Comparison of ENCODE assay signal across 8 cellular contexts in genomic region chr17:63826468-63827001, GRCh38. TPM values are rescaled to one million over a fixed set of nuclear protein-coding genes. Genes with fewer than 3 reads are reported as not detected.
A peak's percentile ranks its signal among the peaks of the same experiment; 100 is the strongest.
DNase-seq lines count a peak whose midpoint lies in the region; ATAC-seq, FAIRE-seq and TF ChIP-seq lines count a peak whose summit lies in the region.

No MANE protein-coding gene starts in this region.

- no peak for FAIRE-seq in kidney (lab: Jason Lieb, UNC)

- intact Hi-C loops in kidney (cut with DNase I): no loop called here

- no peak for DNase-seq in Jurkat, Clone E6-1 (ENCODE audit: low read depth, low spot score)
- peak; percentile 67 for DNase-seq in astrocyte of the hippocampus (ENCODE audit: low read depth, low spot score)
- peak; percentile 71 for DNase-seq in kidney
- DNase-seq in activated effector memory CD4-positive, alpha-beta T cell treated with Interleukin-2 at 50 U/mL for 16 hours: no peak
- DNase-seq in NCI-H128 (lab: John Stamatoyannopoulos, UW; ENCODE audit: unreplicated experiment): no peak

- ATAC-seq in GM18907 (IDR thresholded peaks at IDR 0.05; ENCODE audit: unreplicated experiment) (peak; percentile 13), GM18868 (IDR thresholded peaks at IDR 0.05; ENCODE audit: unreplicated experiment) (no peak)

- H3K4me3 ChIP-seq in Jurkat, Clone E6-1 (ENCODE audit: low read length): peak overlapping the region; percentile 99
- H3K4me3 ChIP-seq in kidney (ENCODE audit: low read length in 2 of 2): peak overlapping the region; percentile 95 to 99
- peak overlapping the region; percentile 87 to 98 (median 93) for H3K4me3 ChIP-seq in subcutaneous abdominal adipose tissue (ENCODE audit: low read depth in 1 of 5, low read length in 5 of 5)

- H3K4me1 ChIP-seq in kidney (ENCODE audit: control insufficient read depth in 1 of 2, insufficient read depth in 1 of 2, low read depth in 1 of 2, low read length in 2 of 2) (peaks cover 20 to 26% of the 10 kb centered on the region in 2 donors), subcutaneous abdominal adipose tissue (ENCODE audit: control insufficient read depth in 5 of 5, insufficient read depth in 5 of 5, low read length in 5 of 5) (peaks cover 12 to 31% (median 24%) of the 10 kb centered on the region in 5 donors)

- H3K36me3 ChIP-seq in kidney (ENCODE audit: control insufficient read depth in 1 of 2, insufficient read depth in 2 of 2, low read length in 2 of 2) (peaks cover 54 to 77% of the 10 kb centered on the region in 2 donors), subcutaneous abdominal adipose tissue (ENCODE audit: control insufficient read depth in 5 of 5, insufficient read depth in 5 of 5, low read length in 5 of 5) (peaks cover 10 to 69% (median 67%) of the 10 kb centered on the region in 5 donors)

- TF ChIP-seq CTCF in kidney (IDR thresholded peaks at IDR 0.05; ENCODE audit: borderline replicate concordance, extremely low read depth, insufficient read depth): no peak

- no peaks in the 10 kb centered on the region for H3K9me3 ChIP-seq in kidney (ENCODE audit: control insufficient read depth in 1 of 2, low read length in 2 of 2)
- no peaks in the 10 kb centered on the region for H3K9me3 ChIP-seq in subcutaneous abdominal adipose tissue (ENCODE audit: control insufficient read depth in 5 of 5, low read length in 5 of 5)

- peak overlapping the region; percentile 96 to 99 for H3K27ac ChIP-seq in kidney (ENCODE audit: low read depth in 2 of 2, low read length in 2 of 2)
- peak overlapping the region; percentile 97 for H3K27ac ChIP-seq in subcutaneous abdominal adipose tissue (ENCODE audit: low read depth, low read length)

- H3K9ac ChIP-seq in kidney (ENCODE audit: low read length in 2 of 2) (peak overlapping the region; percentile 75 to 77), subcutaneous abdominal adipose tissue (ENCODE audit: low read length in 5 of 5) (peak overlapping the region; percentile 70 to 89 (median 85))

- H3K27me3 ChIP-seq in subcutaneous abdominal adipose tissue (ENCODE audit: control insufficient read depth in 5 of 5, insufficient read depth in 4 of 5, low read length in 5 of 5): no peaks in the 10 kb centered on the region

RNA-seq across cellular contexts. Expression of gene PSMC5, which starts 0.7 kb away (rescaled TPM):
- 507 TPM for polyA plus RNA-seq in Jurkat, Clone E6-1 (2012; ENCODE audit: insufficient read depth, insufficient read length)
- total RNA-seq in kidney: 145 TPM
- 247 TPM for polyA plus RNA-seq in kidney (ENCODE audit: insufficient read depth, low read depth, low replicate concordance)

RNA-seq across cellular contexts. Expression of gene FTSJ3, which starts 0.9 kb away (rescaled TPM):
- 90.6 TPM for polyA plus RNA-seq in Jurkat, Clone E6-1 (2012; ENCODE audit: insufficient read depth, insufficient read length)
- 38.7 TPM for total RNA-seq in kidney
- 23.7 TPM for polyA plus RNA-seq in kidney (ENCODE audit: insufficient read depth, low read depth, low replicate concordance)

RNA-seq across cellular contexts. Expression of gene SMARCD2, which starts 15.9 kb away (rescaled TPM):
- 92.3 TPM for polyA plus RNA-seq in Jurkat, Clone E6-1 (2012; ENCODE audit: insufficient read depth, insufficient read length)
- 65.1 TPM for total RNA-seq in kidney
- 39.9 TPM for polyA plus RNA-seq in kidney (ENCODE audit: insufficient read depth, low read depth, low replicate concordance)

RNA-seq across cellular contexts. Expression of gene CSH2, which starts 46.9 kb away (rescaled TPM):
- polyA plus RNA-seq in Jurkat, Clone E6-1 (2012; ENCODE audit: insufficient read depth, insufficient read length): not detected
- total RNA-seq in kidney: not detected
- polyA plus RNA-seq in kidney (ENCODE audit: insufficient read depth, low read depth, low replicate concordance): not detected

RNA-seq across cellular contexts. Expression of gene DDX42, which starts 52.6 kb away (rescaled TPM):
- 105 TPM for polyA plus RNA-seq in Jurkat, Clone E6-1 (2012; ENCODE audit: insufficient read depth, insufficient read length)
- total RNA-seq in kidney: 104 TPM
- 38.6 TPM for polyA plus RNA-seq in kidney (ENCODE audit: insufficient read depth, low read depth, low replicate concordance)

Comparison
In these comparisons a context has a peak if more than half of its experiments do, and no peak if none do; other contexts are left out.
1. DNase-seq: peak in astrocyte of the hippocampus (single experiment) and kidney (single experiment); none in Jurkat, Clone E6-1 (single experiment), activated effector memory CD4-positive, alpha-beta T cell treated with Interleukin-2 at 50 U/mL for 16 hours (single experiment) and NCI-H128 (single experiment).
2. Peak in every context shown above with its lines, with median percentiles within 50 percentile points of each other: H3K4me3 ChIP-seq.